ENCODE assay signal across 8 cellular contexts in genomic region chr2:130355578-130356431, GRCh38. TPM values are rescaled to one million over a fixed set of nuclear protein-coding genes. Genes with fewer than 3 reads are reported as not detected.
DNase-seq lines count a peak whose midpoint lies in the region; ATAC-seq, FAIRE-seq and TF ChIP-seq lines count a peak whose summit lies in the region.

PTPN18 (plus strand) TSS chr2:130356056; CDS start chr2:130356108, 52 bp downstream.

- H3K27ac ChIP-seq in RWPE1 (peak within 1 kb of the TSS; percentile 57), neural progenitor cell (no peak within 1 kb of the TSS)

- H2AFZ ChIP-seq in neural progenitor cell (replicated peaks), result peak within 1 kb of the TSS; percentile 100

- no peak within 1 kb of the TSS for H3K27ac Mint-ChIP-seq in activated naive CD4-positive, alpha-beta T cell treated with anti-CD3 and anti-CD28 coated beads for 36 hours
- H3K27ac Mint-ChIP-seq in neural progenitor cell (peak within 1 kb of the TSS; percentile 25), type B pancreatic cell (peak within 1 kb of the TSS; percentile 34)

- no peaks in the 10 kb centered on the region for H3K9me3 ChIP-seq in neural progenitor cell (ENCODE audit: low read depth)

- ATAC-seq in GM21529 (IDR thresholded peaks at IDR 0.05; ENCODE audit: unreplicated experiment), result peak; percentile 90

- H3K27me3 Mint-ChIP-seq in activated naive CD4-positive, alpha-beta T cell treated with anti-CD3 and anti-CD28 coated beads for 36 hours (ENCODE audit: low read depth), result no peaks in the 10 kb centered on the region
- H3K27me3 Mint-ChIP-seq in neural progenitor cell (ENCODE audit: insufficient read depth, low read depth), result peaks cover 11% of the 10 kb centered on the region
- H3K27me3 Mint-ChIP-seq in type B pancreatic cell, result no peaks in the 10 kb centered on the region

- no peaks in the 10 kb centered on the region for H3K9me3 Mint-ChIP-seq in activated naive CD4-positive, alpha-beta T cell treated with anti-CD3 and anti-CD28 coated beads for 36 hours
- H3K9me3 Mint-ChIP-seq in neural progenitor cell, result no peaks in the 10 kb centered on the region
- H3K9me3 Mint-ChIP-seq in type B pancreatic cell, result peaks cover 5% of the 10 kb centered on the region

- H3F3A ChIP-seq in neural progenitor cell (ENCODE audit: low read depth), result peaks cover 31% of the 10 kb centered on the region

- FAIRE-seq in frontal cortex (lab: Jason Lieb, UNC), result no peak

- TF ChIP-seq CTCF in RWPE1 (conservative IDR thresholded peaks at IDR 0.05; ENCODE audit: low read depth) (peak; percentile 58), neural progenitor cell (IDR thresholded peaks at IDR 0.05) (peak; percentile 59), type B pancreatic cell (conservative IDR thresholded peaks at IDR 0.05) (peak; percentile 72)

- H3K9ac ChIP-seq in neural progenitor cell, result no peak within 1 kb of the TSS

- H4K20me1 ChIP-seq in neural progenitor cell (ENCODE audit: low read depth), result no peaks in the 10 kb centered on the region

- peaks cover 5% of the 10 kb centered on the region for H3K36me3 Mint-ChIP-seq in activated naive CD4-positive, alpha-beta T cell treated with anti-CD3 and anti-CD28 coated beads for 36 hours (ENCODE audit: low read depth)
- H3K36me3 Mint-ChIP-seq in neural progenitor cell (peaks cover 2% of the 10 kb centered on the region), type B pancreatic cell (peaks cover 10% of the 10 kb centered on the region)

- peak within 1 kb of the TSS; percentile 82 for H3K4me3 ChIP-seq in neural progenitor cell

- peaks cover 34% of the 10 kb centered on the region for H3K4me1 ChIP-seq in neural progenitor cell

- H3K4me3 Mint-ChIP-seq in activated naive CD4-positive, alpha-beta T cell treated with anti-CD3 and anti-CD28 coated beads for 36 hours, result peak within 1 kb of the TSS; percentile 74
- H3K4me3 Mint-ChIP-seq in neural progenitor cell, result peak within 1 kb of the TSS; percentile 88
- peak within 1 kb of the TSS; percentile 87 for H3K4me3 Mint-ChIP-seq in type B pancreatic cell

- H3K79me2 ChIP-seq in neural progenitor cell (ENCODE audit: low read depth), result no peaks in the 10 kb centered on the region

- H3K4me1 Mint-ChIP-seq in activated naive CD4-positive, alpha-beta T cell treated with anti-CD3 and anti-CD28 coated beads for 36 hours (ENCODE audit: low read depth), result peaks cover 5% of the 10 kb centered on the region
- H3K4me1 Mint-ChIP-seq in neural progenitor cell, result peaks cover 41% of the 10 kb centered on the region
- H3K4me1 Mint-ChIP-seq in type B pancreatic cell (ENCODE audit: unreplicated experiment), result peaks cover 23% of the 10 kb centered on the region

- no peaks in the 10 kb centered on the region for H3K36me3 ChIP-seq in neural progenitor cell

- peaks cover 41% of the 10 kb centered on the region for H3K27me3 ChIP-seq in neural progenitor cell

- peak within 1 kb of the TSS; percentile 78 for H3K4me2 ChIP-seq in neural progenitor cell

- intact Hi-C loops in activated naive CD4-positive, alpha-beta T cell treated with anti-CD3 and anti-CD28 coated beads for 36 hours (cut with micrococcal nuclease), result loop anchor here (1.0 to 5.0 kb wide), 3 partner anchors 14 to 36 kb away; partner anchors contain the start of gene IMP4

- POLR2A ChIA-PET in RWPE1 (lab: Yijun Ruan, JAX; ENCODE audit: low non-redundant PET), result interaction anchor here (0.8 to 0.9 kb wide), 2 partner anchors 13 kb away, joined by 3 to 4 read pairs; partner anchors contain the start of gene IMP4

- DNase-seq in ELR (ENCODE audit: low read depth) (peak; percentile 89), HuH-7 (ENCODE audit: low spot score) (peak; percentile 91), RWPE1 (ENCODE audit: low spot score) (peak; percentile 74), frontal cortex (ENCODE audit: low spot score in 2 of 2) (peak; percentile 88 to 90), neural progenitor cell (ENCODE audit: low spot score) (peak; percentile 92), type B pancreatic cell (ENCODE audit: extremely low spot score, unreplicated experiment) (peak; percentile 86)
- DNase-seq in activated naive CD4-positive, alpha-beta T cell treated with anti-CD3 and anti-CD28 coated beads for 36 hours, result peak; percentile 54

- CTCF ChIA-PET in RWPE1 (lab: Yijun Ruan, JAX), result interaction anchor here (0.7 to 1.8 kb wide), 7 partner anchors 9 to 536 kb away, joined by 3 to 7 read pairs (median 3); partner anchors contain the start of gene IMP4
- CTCF ChIA-PET in activated naive CD4-positive, alpha-beta T cell treated with anti-CD3 and anti-CD28 coated beads for 36 hours (lab: Charles Lee), result interaction anchor here (0.6 to 1.4 kb wide), 3 partner anchors 8 to 13 kb away, joined by 3 to 5 read pairs (median 3); partner anchors contain the start of gene IMP4

RNA-seq across cellular contexts. Expression of gene PTPN18, which starts in this region (rescaled TPM):
- total RNA-seq in activated naive CD4-positive, alpha-beta T cell treated with anti-CD3 and anti-CD28 coated beads for 36 hours, result 10 to 100 TPM; 24.7 to 25.3 TPM
- total RNA-seq in frontal cortex, result 11.8 TPM
- total RNA-seq in neural progenitor cell (ENCODE audit: low replicate concordance), result 4.0 and 17.6 TPM in 2 replicates
- total RNA-seq in type B pancreatic cell (ENCODE audit: low replicate concordance), result 35.8 and 37.5 TPM in 2 replicates
